9 cellular contexts compared by ENCODE assay signal in genomic region chr10:76150139-76150885, GRCh38.
DNase-seq lines count a peak whose midpoint lies in the region; ATAC-seq and TF ChIP-seq lines count a peak whose summit lies in the region.
"Had no signal": no experiment of that assay in that cellular context is flagged by ENCODE, and none has a peak within 500 bp of the region (broad histone marks: within the 10 kb centered on the region; RNA-seq: fewer than 3 reads in every experiment).

No MANE protein-coding gene starts in this region.

- DNase-seq in NCI-H146 (lab: John Stamatoyannopoulos, UW) (peak; percentile 78), ecto neural progenitor cell (ENCODE audit: low spot score) (peak; percentile 70), lung (ENCODE audit: low spot score) (peak; percentile 76), transverse colon (no peak), DMS153 (lab: John Stamatoyannopoulos, UW) (no peak), OCI-M1 (lab: John Stamatoyannopoulos, UW) (no peak)
- DNase-seq: activated naive CD8-positive, alpha-beta T cell treated with anti-CD3 and anti-CD28 coated beads for 36 hours; NCI-H1694 treated with DMSO at 0.1 percent for 48 hours had no signal

- H3K9me3 ChIP-seq in lung (ENCODE audit: control insufficient read depth in 2 of 2, insufficient read depth in 1 of 2, low read length in 1 of 2) (no peaks in the 10 kb centered on the region), transverse colon (peaks cover 0 to 3% of the 10 kb centered on the region in 2 donors)

- no peak for TF ChIP-seq POLR2A in transverse colon (IDR thresholded peaks at IDR 0.05)

- WGBS in lung, 2 donors, result 54 to 78% methylated on average over 18 of the region's 18 CpGs
- 74 to 94% methylated on average over 5 to 18 of the region's 18 CpGs for WGBS in transverse colon (ENCODE audit: low coverage in 1 of 2), 2 donors

- TF ChIP-seq EP300 in transverse colon (IDR thresholded peaks at IDR 0.05; ENCODE audit: low read depth), result no peak

- intact Hi-C loops in transverse colon (cut with DNase I; ENCODE audit: low total_unique reads), result no loop called here

- H3K36me3 ChIP-seq in lung (ENCODE audit: control insufficient read depth in 2 of 2, insufficient read depth in 2 of 2, low read length in 2 of 2) (no peaks in the 10 kb centered on the region), transverse colon (no peaks in the 10 kb centered on the region)

- no peak for TF ChIP-seq CTCF in lung (IDR thresholded peaks at IDR 0.05; ENCODE audit: control extremely low read depth, extremely low read depth)
- TF ChIP-seq CTCF in transverse colon (IDR thresholded peaks at IDR 0.05), result no peak

- in situ Hi-C loops in transverse colon (cut with MboI; ENCODE audit: low pct_ligation_motif_present in 1 of 4, low pct_unique_long_range_greater_than_20kb in 1 of 4, low sequenced_read_pairs in 3 of 4), result no loop called here

- H3K4me3 ChIP-seq in lung (no peak overlapping the region), transverse colon (no peak overlapping the region)

- ATAC-seq in lung (ENCODE audit: insufficient read depth, low FRiP score) (peak; percentile 82), HG03439 (IDR thresholded peaks at IDR 0.05; ENCODE audit: unreplicated experiment) (no peak)

- no peaks in the 10 kb centered on the region for H3K4me1 ChIP-seq in lung (ENCODE audit: control insufficient read depth in 2 of 2, insufficient read depth in 2 of 2, low read length in 2 of 2)
- peaks cover 0 to 12% (median 2%) of the 10 kb centered on the region in 4 donors for H3K4me1 ChIP-seq in transverse colon

- H3K27ac ChIP-seq in lung (ENCODE audit: low read depth in 1 of 2, low read length in 1 of 2) (peak overlapping the region in 1 of 2 donors; percentile 87), transverse colon (peak overlapping the region; percentile 35 to 72 (median 48))

- no peaks in the 10 kb centered on the region for H3K27me3 ChIP-seq in lung (ENCODE audit: control insufficient read depth, insufficient read depth)
- H3K27me3 ChIP-seq in transverse colon, result no peaks in the 10 kb centered on the region

Comparison
In these comparisons a context has a peak if more than half of its experiments do, and no peak if none do; other contexts are left out.
1. DNase-seq: peak in NCI-H146 (single experiment), ecto neural progenitor cell (single experiment) and lung (single experiment); none in transverse colon (single experiment), DMS153 (single experiment) and OCI-M1 (single experiment).